19 cellular contexts compared by ENCODE assay signal in the genomic region with DNA sequence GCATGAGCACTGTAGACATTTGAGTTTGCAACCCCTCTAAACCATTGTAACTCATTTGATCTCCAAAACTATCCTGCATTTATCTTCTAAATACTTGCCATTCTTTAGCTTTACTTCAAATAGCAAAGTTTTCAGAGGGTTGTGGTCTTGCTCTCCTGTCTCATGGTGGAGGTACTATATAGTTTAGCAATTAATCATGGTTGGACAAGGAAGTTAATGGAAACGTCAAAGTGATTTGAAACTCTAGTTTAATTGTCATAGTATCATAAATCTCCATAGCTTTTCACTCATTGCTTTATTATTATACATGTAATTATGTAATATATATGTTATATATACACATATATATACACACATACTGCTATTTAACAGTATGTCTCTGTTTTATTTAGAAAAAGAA.
DNase-seq lines count a peak whose midpoint lies in the region; ATAC-seq and TF ChIP-seq lines count a peak whose summit lies in the region.
"Had no signal": no experiment of that assay in that cellular context is flagged by ENCODE, and none has a peak within 500 bp of the region (broad histone marks: within the 10 kb centered on the region; RNA-seq: fewer than 3 reads in every experiment).

No MANE protein-coding gene starts in this region.

- POLR2A ChIA-PET in Caco-2 (lab: Charles Lee): no interaction called here

- H3K4me1 ChIP-seq in GM23338 (ENCODE audit: insufficient read depth): peaks cover 13% of the 10 kb centered on the region; the same call in 1 of the 2 replicates
- H3K4me1 ChIP-seq in Caco-2: peaks cover 40% of the 10 kb centered on the region
- H3K4me1 ChIP-seq: BLaER1 had no signal

- no peak overlapping the region for H2AFZ ChIP-seq in GM23338

- CTCF ChIA-PET in Caco-2 (lab: Charles Lee): no interaction called here

- H3K27me3 Mint-ChIP-seq in GM23338 (ENCODE audit: insufficient read depth, low read depth, poor library complexity) (peaks cover 5% of the 10 kb centered on the region), nephron progenitor cell (ENCODE audit: low read depth, poor library complexity) (no peaks in the 10 kb centered on the region), Caco-2 (ENCODE audit: insufficient read depth, unreplicated experiment) (no peaks in the 10 kb centered on the region)
- H3K27me3 Mint-ChIP-seq: B cell had no signal

- H3K27ac Mint-ChIP-seq in GM23338 (no peak overlapping the region), nephron progenitor cell (peak overlapping the region; percentile 21), Caco-2 (ENCODE audit: unreplicated experiment) (no peak overlapping the region)
- H3K27ac Mint-ChIP-seq: B cell; CD4-positive, CD25-positive, alpha-beta regulatory T cell; CD8-positive, alpha-beta T cell had no signal

- no peaks in the 10 kb centered on the region for H3K9me3 ChIP-seq in Caco-2
- H3K9me3 ChIP-seq: BLaER1 had no signal

- no peak overlapping the region for H3K4me3 ChIP-seq in GM23338
- H3K4me3 ChIP-seq in Caco-2 (ENCODE audit: low read depth, low read length): no peak overlapping the region
- H3K4me3 ChIP-seq: BLaER1 had no signal

- no peak for DNase-seq in GM23338 (ENCODE audit: low spot score)
- DNase-seq in NCI-H69 (lab: John Stamatoyannopoulos, UW): peak; percentile 34
- peak; percentile 55 for DNase-seq in left kidney (ENCODE audit: low read depth, low spot score)
- DNase-seq in nephron progenitor cell: no peak
- no peak for DNase-seq in Caco-2
- no peak for DNase-seq in NCI-H2227 (lab: John Stamatoyannopoulos, UW; ENCODE audit: unreplicated experiment)
- DNase-seq: CD4-positive, CD25-positive, alpha-beta regulatory T cell; CD8-positive, alpha-beta T cell; DMS 273 treated with DMSO at 0.1 percent for 48 hours; DMS53; DMS79 treated with DMSO at 0.1 percent for 48 hours; GF-D8; H7; HCEC 1CT had no signal

- no peaks in the 10 kb centered on the region for H3K9me3 Mint-ChIP-seq in GM23338
- H3K9me3 Mint-ChIP-seq in nephron progenitor cell: no peaks in the 10 kb centered on the region
- H3K9me3 Mint-ChIP-seq in Caco-2 (ENCODE audit: unreplicated experiment): no peaks in the 10 kb centered on the region
- H3K9me3 Mint-ChIP-seq: CD4-positive, CD25-positive, alpha-beta regulatory T cell; CD8-positive, alpha-beta T cell had no signal

- H4K20me1 ChIP-seq in GM23338 (replicated peaks; ENCODE audit: insufficient read depth): no peaks in the 10 kb centered on the region
- H4K20me1 ChIP-seq: BLaER1 had no signal

- no peaks in the 10 kb centered on the region for H3F3A ChIP-seq in GM23338 (replicated peaks; ENCODE audit: low read depth)

- peaks cover 14% of the 10 kb centered on the region for H3K4me1 Mint-ChIP-seq in GM23338
- H3K4me1 Mint-ChIP-seq in nephron progenitor cell: peaks cover 8% of the 10 kb centered on the region
- peaks cover 10% of the 10 kb centered on the region for H3K4me1 Mint-ChIP-seq in Caco-2 (ENCODE audit: low read depth, unreplicated experiment)
- H3K4me1 Mint-ChIP-seq: B cell had no signal

- TF ChIP-seq CTCF in GM23338 (conservative IDR thresholded peaks at IDR 0.05; ENCODE audit: low read depth in 2 of 2): no peak
- TF ChIP-seq CTCF in nephron progenitor cell (IDR thresholded peaks at IDR 0.05): no peak
- TF ChIP-seq CTCF in Caco-2 (IDR thresholded peaks at IDR 0.05; ENCODE audit: insufficient read depth in 1 of 2, low read depth in 1 of 2, low read length in 1 of 2, severe bottlenecking in 1 of 2, unreplicated experiment in 1 of 2): no peak

- H3K27ac ChIP-seq in GM23338 (ENCODE audit: low read depth): peak overlapping the region; percentile 3; the same call in 1 of the 2 replicates
- H3K27ac ChIP-seq: 22Rv1, BLaER1, C4-2B had no signal

- H3K4me2 ChIP-seq in GM23338: no peak overlapping the region
- H3K4me2 ChIP-seq: BLaER1 had no signal

- intact Hi-C loops in Caco-2 (cut with micrococcal nuclease; ENCODE audit: unreplicated experiment): no loop called here

- peaks cover 11% of the 10 kb centered on the region; the same call in 1 of the 2 replicates for H3K79me2 ChIP-seq in GM23338 (replicated peaks; ENCODE audit: insufficient read depth)

- no peaks in the 10 kb centered on the region for H3K9me2 ChIP-seq in GM23338 (ENCODE audit: insufficient read depth)

- H3K4me3 Mint-ChIP-seq in GM23338: no peak overlapping the region
- H3K4me3 Mint-ChIP-seq in nephron progenitor cell: no peak overlapping the region
- no peak overlapping the region for H3K4me3 Mint-ChIP-seq in Caco-2 (ENCODE audit: unreplicated experiment)
- H3K4me3 Mint-ChIP-seq: B cell; CD4-positive, CD25-positive, alpha-beta regulatory T cell; CD8-positive, alpha-beta T cell had no signal

- ATAC-seq in GM23338 (no peak), HG02870 (IDR thresholded peaks at IDR 0.05; ENCODE audit: unreplicated experiment) (no peak)
- ATAC-seq: CD8-positive, alpha-beta T cell had no signal

- no TSS peak for BruUV-seq in Caco-2 (replicated peaks; lab: Mats Ljungman, UMichigan)

- H3K36me3 Mint-ChIP-seq in GM23338 (ENCODE audit: low read depth) (peaks cover 4% of the 10 kb centered on the region; the same call in 2 of the 3 replicates), nephron progenitor cell (ENCODE audit: low read depth) (no peaks in the 10 kb centered on the region), Caco-2 (ENCODE audit: insufficient read depth, unreplicated experiment) (peaks cover 6% of the 10 kb centered on the region)
- H3K36me3 Mint-ChIP-seq: CD4-positive, CD25-positive, alpha-beta regulatory T cell; CD8-positive, alpha-beta T cell had no signal

- no peaks in the 10 kb centered on the region for H3K36me3 ChIP-seq in GM23338 (ENCODE audit: insufficient read depth)
- no peaks in the 10 kb centered on the region for H3K36me3 ChIP-seq in Caco-2 (ENCODE audit: control insufficient read depth, insufficient read depth, low read length)
- H3K36me3 ChIP-seq: BLaER1 had no signal

- no peaks in the 10 kb centered on the region for H3K27me3 ChIP-seq in GM23338 (ENCODE audit: insufficient read depth)
- H3K27me3 ChIP-seq in Caco-2 (replicated peaks; ENCODE audit: control insufficient read depth, insufficient read depth, low read length): no peaks in the 10 kb centered on the region
- H3K27me3 ChIP-seq: BLaER1 had no signal

TF ChIP-seq in GM23338, 12 proteins besides CTCF, POLR2A, EP300 and RAD21 (continues in another document):
- no peak for TF ChIP-seq ZNF114 (CRISPR knock-in tag; IDR thresholded peaks at IDR 0.05)
- no peak for TF ChIP-seq EZH2phosphoT487 (IDR thresholded peaks at IDR 0.05; ENCODE audit: unreplicated experiment)
- TF ChIP-seq, protein P1, sequence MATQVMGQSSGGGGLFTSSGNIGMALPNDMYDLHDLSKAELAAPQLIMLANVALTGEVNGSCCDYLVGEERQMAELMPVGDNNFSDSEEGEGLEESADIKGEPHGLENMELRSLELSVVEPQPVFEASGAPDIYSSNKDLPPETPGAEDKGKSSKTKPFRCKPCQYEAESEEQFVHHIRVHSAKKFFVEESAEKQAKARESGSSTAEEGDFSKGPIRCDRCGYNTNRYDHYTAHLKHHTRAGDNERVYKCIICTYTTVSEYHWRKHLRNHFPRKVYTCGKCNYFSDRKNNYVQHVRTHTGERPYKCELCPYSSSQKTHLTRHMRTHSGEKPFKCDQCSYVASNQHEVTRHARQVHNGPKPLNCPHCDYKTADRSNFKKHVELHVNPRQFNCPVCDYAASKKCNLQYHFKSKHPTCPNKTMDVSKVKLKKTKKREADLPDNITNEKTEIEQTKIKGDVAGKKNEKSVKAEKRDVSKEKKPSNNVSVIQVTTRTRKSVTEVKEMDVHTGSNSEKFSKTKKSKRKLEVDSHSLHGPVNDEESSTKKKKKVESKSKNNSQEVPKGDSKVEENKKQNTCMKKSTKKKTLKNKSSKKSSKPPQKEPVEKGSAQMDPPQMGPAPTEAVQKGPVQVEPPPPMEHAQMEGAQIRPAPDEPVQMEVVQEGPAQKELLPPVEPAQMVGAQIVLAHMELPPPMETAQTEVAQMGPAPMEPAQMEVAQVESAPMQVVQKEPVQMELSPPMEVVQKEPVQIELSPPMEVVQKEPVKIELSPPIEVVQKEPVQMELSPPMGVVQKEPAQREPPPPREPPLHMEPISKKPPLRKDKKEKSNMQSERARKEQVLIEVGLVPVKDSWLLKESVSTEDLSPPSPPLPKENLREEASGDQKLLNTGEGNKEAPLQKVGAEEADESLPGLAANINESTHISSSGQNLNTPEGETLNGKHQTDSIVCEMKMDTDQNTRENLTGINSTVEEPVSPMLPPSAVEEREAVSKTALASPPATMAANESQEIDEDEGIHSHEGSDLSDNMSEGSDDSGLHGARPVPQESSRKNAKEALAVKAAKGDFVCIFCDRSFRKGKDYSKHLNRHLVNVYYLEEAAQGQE (IDR thresholded peaks at IDR 0.05; ENCODE audit: unreplicated experiment): no peak

Comparison
In these comparisons a context has a peak if more than half of its experiments do, and no peak if none do; other contexts are left out.
1. DNase-seq: peak in NCI-H69 (single experiment) and left kidney (single experiment); none in GM23338 (single experiment), nephron progenitor cell (single experiment), Caco-2 (0 of 2) and NCI-H2227 (single experiment).